ENCODE assay signal across 8 cellular contexts in genomic region chr6:7615611-7616383, GRCh38. TPM values are rescaled to one million over a fixed set of nuclear protein-coding genes. Genes with fewer than 3 reads are reported as not detected.
A peak's percentile ranks its signal among the peaks of the same experiment; 100 is the strongest.
DNase-seq lines count a peak whose midpoint lies in the region; ATAC-seq and TF ChIP-seq lines count a peak whose summit lies in the region.

No MANE protein-coding gene starts in this region.

- no peaks in the 10 kb centered on the region for H3K36me3 ChIP-seq in mucosa of descending colon (ENCODE audit: low read depth)

- intact Hi-C loops in mucosa of descending colon (cut with DNase I, micrococcal nuclease), result loop anchor here (2.0 to 10.0 kb wide), 3 partner anchors 191 to 341 kb away; no protein-coding TSS in a partner anchor

- DNase-seq in stimulated activated CD4-positive, alpha-beta T cell treated with anti-CD3 and anti-CD28 coated beads, Interleukin-2, amount 100 ng/mL, for 4 hours (ENCODE audit: low read depth), result peak; percentile 4
- DNase-seq in stimulated activated CD4-positive, alpha-beta T cell treated with anti-CD3 and anti-CD28 coated beads, Interleukin-1b, Interleukin-23, amount 100 ng/mL, for 48 hours, result no peak
- DNase-seq in M059J (ENCODE audit: low read depth) (peak; percentile 76), endothelial cell (ENCODE audit: low spot score) (peak; percentile 51), mucosa of descending colon (peak in 1 of 3 donors; percentile 82)

- TF ChIP-seq CTCF in endothelial cell (IDR thresholded peaks at IDR 0.05; ENCODE audit: unreplicated experiment) (peak; percentile 43), mucosa of descending colon (IDR thresholded peaks at IDR 0.05) (peak; percentile 50)

- H3K4me3 Mint-ChIP-seq in T-helper 1 cell treated with Interleukin-12 subunit alpha and Interleukin-12 subunit beta and Interleukin-4 antibody, amounts not matched to agents 30 μg/mL and 1 μg/mL, for 36 hours, result peak overlapping the region; percentile 16
- H3K4me3 Mint-ChIP-seq in endothelial cell (ENCODE audit: unreplicated experiment), result no peak overlapping the region

- no peak overlapping the region for H3K27ac Mint-ChIP-seq in T-helper 1 cell treated with Interleukin-12 subunit alpha and Interleukin-12 subunit beta and Interleukin-4 antibody, amounts not matched to agents 30 μg/mL and 1 μg/mL, for 36 hours
- H3K27ac Mint-ChIP-seq in endothelial cell (ENCODE audit: unreplicated experiment), result no peak overlapping the region

- H3K4me1 Mint-ChIP-seq in T-helper 1 cell treated with Interleukin-12 subunit alpha and Interleukin-12 subunit beta and Interleukin-4 antibody, amounts not matched to agents 30 μg/mL and 1 μg/mL, for 36 hours (ENCODE audit: low read depth), result peaks cover 16% of the 10 kb centered on the region
- H3K4me1 Mint-ChIP-seq in endothelial cell (ENCODE audit: unreplicated experiment), result no peaks in the 10 kb centered on the region

- peak; percentile 68 for ATAC-seq in mucosa of descending colon
- ATAC-seq in HG02981 (IDR thresholded peaks at IDR 0.05; ENCODE audit: unreplicated experiment), result no peak
- no peak for ATAC-seq in GM21381 (IDR thresholded peaks at IDR 0.05; ENCODE audit: unreplicated experiment)

- peaks cover 12% of the 10 kb centered on the region for H3K36me3 Mint-ChIP-seq in T-helper 1 cell treated with Interleukin-12 subunit alpha and Interleukin-12 subunit beta and Interleukin-4 antibody, amounts not matched to agents 30 μg/mL and 1 μg/mL, for 36 hours (ENCODE audit: low read depth)
- peaks cover 9% of the 10 kb centered on the region for H3K36me3 Mint-ChIP-seq in endothelial cell (ENCODE audit: low read depth, unreplicated experiment)

- H3K9me3 ChIP-seq in mucosa of descending colon, result no peaks in the 10 kb centered on the region

- H3K9me3 Mint-ChIP-seq in T-helper 1 cell treated with Interleukin-12 subunit alpha and Interleukin-12 subunit beta and Interleukin-4 antibody, amounts not matched to agents 30 μg/mL and 1 μg/mL, for 36 hours, result no peaks in the 10 kb centered on the region
- no peaks in the 10 kb centered on the region for H3K9me3 Mint-ChIP-seq in endothelial cell (ENCODE audit: unreplicated experiment)

- peaks cover 5% of the 10 kb centered on the region for H3K27me3 Mint-ChIP-seq in T-helper 1 cell treated with Interleukin-12 subunit alpha and Interleukin-12 subunit beta and Interleukin-4 antibody, amounts not matched to agents 30 μg/mL and 1 μg/mL, for 36 hours (ENCODE audit: low read depth)
- H3K27me3 Mint-ChIP-seq in endothelial cell (ENCODE audit: unreplicated experiment), result peaks cover 2% of the 10 kb centered on the region

- no peak overlapping the region for H3K4me3 ChIP-seq in mucosa of descending colon

- H3K4me1 ChIP-seq in mucosa of descending colon (ENCODE audit: low read depth), result peaks cover 9% of the 10 kb centered on the region

RNA-seq across cellular contexts. Expression of gene SNRNP48, which starts 25.8 kb away (rescaled TPM):
- 18.8 and 25.4 TPM in 2 replicates for total RNA-seq in M059J (2014; rRNA removed; shearing (Covaris generic))
- total RNA-seq in endothelial cell (ENCODE audit: unreplicated experiment) (13.3 TPM), mucosa of descending colon (10 to 100 TPM; 10.6 to 14.2 (median 11.0) TPM)
